Comparison of ENCODE assay signal across 1 cellular context in the genomic region with DNA sequence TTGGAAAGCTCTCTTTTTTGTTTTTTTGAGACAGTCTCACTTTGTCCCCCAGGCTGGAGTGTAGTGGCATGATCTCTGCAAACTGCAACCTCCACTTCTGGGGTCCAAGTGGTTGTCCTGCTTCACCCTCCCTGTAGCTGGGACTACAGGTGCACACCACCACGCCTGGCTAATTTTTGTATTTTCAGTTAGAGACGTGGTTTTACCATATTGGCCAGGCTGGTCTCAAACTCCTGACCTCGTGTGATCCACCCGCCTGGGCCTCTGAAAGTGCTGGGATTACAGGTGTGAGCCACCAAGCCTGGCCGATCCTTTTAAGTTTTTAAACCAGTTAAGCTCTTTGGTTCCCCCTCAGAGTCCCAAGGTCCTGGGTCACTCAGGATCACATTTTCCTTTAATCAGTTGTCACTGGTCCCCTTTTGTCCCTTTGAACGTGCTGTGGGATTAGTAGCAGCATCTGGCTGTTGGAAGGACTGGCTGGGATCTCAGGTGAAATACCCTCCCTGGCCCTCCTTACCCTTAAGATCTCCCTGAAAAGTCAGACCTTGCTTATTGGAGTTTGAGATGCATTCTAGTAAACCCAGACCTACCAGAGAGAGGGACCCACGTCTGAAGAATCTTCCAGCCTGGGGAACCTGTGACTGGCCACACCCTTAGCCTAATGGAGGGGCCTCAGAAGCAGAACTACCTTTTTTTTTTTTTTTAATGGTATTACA.
TF ChIP-seq lines count a peak whose summit lies in the region.

No MANE protein-coding gene starts in this region.

TF ChIP-seq in HepG2, 621 proteins besides CTCF, POLR2A, EP300 and RAD21 (continued from another document and continues in another):
- TF ChIP-seq, protein P1, sequence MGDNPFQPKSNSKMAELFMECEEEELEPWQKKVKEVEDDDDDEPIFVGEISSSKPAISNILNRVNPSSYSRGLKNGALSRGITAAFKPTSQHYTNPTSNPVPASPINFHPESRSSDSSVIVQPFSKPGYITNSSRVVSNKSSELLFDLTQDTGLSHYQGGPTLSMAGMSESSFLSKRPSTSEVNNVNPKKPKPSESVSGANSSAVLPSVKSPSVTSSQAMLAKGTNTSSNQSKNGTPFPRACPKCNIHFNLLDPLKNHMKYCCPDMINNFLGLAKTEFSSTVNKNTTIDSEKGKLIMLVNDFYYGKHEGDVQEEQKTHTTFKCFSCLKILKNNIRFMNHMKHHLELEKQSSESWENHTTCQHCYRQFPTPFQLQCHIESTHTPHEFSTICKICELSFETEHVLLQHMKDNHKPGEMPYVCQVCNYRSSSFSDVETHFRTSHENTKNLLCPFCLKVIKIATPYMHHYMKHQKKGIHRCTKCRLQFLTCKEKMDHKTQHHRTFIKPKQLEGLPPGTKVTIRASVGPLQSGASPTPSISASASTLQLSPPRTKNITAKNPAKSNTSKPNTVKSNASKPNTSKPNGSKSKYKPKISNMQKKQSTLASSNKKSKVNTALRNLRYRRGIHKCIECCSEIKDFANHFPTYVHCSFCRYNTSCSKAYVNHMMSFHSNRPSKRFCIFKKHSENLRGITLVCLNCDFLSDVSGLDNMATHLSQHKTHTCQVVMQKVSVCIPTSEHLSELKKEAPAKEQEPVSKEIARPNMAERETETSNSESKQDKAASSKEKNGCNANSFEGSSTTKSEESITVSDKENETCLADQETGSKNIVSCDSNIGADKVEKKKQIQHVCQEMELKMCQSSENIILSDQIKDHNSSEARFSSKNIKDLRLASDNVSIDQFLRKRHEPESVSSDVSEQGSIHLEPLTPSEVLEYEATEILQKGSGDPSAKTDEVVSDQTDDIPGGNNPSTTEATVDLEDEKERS (CRISPR knock-in tag; IDR thresholded peaks at IDR 0.05): 0 out of 2 replicates have a peak, but pooled peaks have one; percentile 38
- TF ChIP-seq REPIN1 (CRISPR knock-in tag; IDR thresholded peaks at IDR 0.05; ENCODE audit: borderline replicate concordance, low read depth) (no peak), POLR2AphosphoS5 (IDR thresholded peaks at IDR 0.05; ENCODE audit: low read depth, low read length) (peak; percentile 57), ZNF773 (CRISPR knock-in tag; IDR thresholded peaks at IDR 0.05; ENCODE audit: borderline replicate concordance) (no peak), RXRB (CRISPR knock-in tag; IDR thresholded peaks at IDR 0.05; ENCODE audit: borderline replicate concordance) (no peak), PHF5A (CRISPR knock-in tag; IDR thresholded peaks at IDR 0.05; ENCODE audit: low read depth, unreplicated experiment) (no peak), ZNF292 (CRISPR knock-in tag; IDR thresholded peaks at IDR 0.05; ENCODE audit: borderline replicate concordance, low read depth) (no peak), MAFF (IDR thresholded peaks at IDR 0.05; ENCODE audit: low read depth, low read length) (no peak), RXRA (CRISPR knock-in tag; IDR thresholded peaks at IDR 0.05) (0 out of 2 replicates have a peak, but pooled peaks have one; percentile 25), ZNF354B (CRISPR knock-in tag; IDR thresholded peaks at IDR 0.05) (no peak), MTA3 (CRISPR knock-in tag; IDR thresholded peaks at IDR 0.05) (no peak), PITX1 (CRISPR knock-in tag; IDR thresholded peaks at IDR 0.05) (peak; percentile 90), MAZ (IDR thresholded peaks at IDR 0.05; ENCODE audit: borderline replicate concordance, low read depth, low read length) (no peak), MAZ (CRISPR knock-in tag; IDR thresholded peaks at IDR 0.05; ENCODE audit: low read depth) (no peak), ZNF724P (CRISPR knock-in tag; IDR thresholded peaks at IDR 0.05; ENCODE audit: borderline replicate concordance) (0 out of 2 replicates have a peak, but pooled peaks have one; percentile 70), RARA (CRISPR knock-in tag; IDR thresholded peaks at IDR 0.05) (peak; percentile 47; the same call in 1 of the 2 replicates), ARHGAP35 (CRISPR knock-in tag; IDR thresholded peaks at IDR 0.05; ENCODE audit: borderline replicate concordance) (no peak), XRCC5 (optimal IDR thresholded peaks at IDR 0.05; ENCODE audit: low read length) (no peak), RBFOX2 (IDR thresholded peaks at IDR 0.05; ENCODE audit: low read depth, low read length) (peak; percentile 82), STAT5B (CRISPR knock-in tag; IDR thresholded peaks at IDR 0.05) (0 out of 2 replicates have a peak, but pooled peaks have one; percentile 35), POLR2AphosphoS2 (IDR thresholded peaks at IDR 0.05; ENCODE audit: low read depth, low read length) (peak; percentile 99), SMAD1 (CRISPR knock-in tag; IDR thresholded peaks at IDR 0.05; ENCODE audit: borderline replicate concordance, low read depth) (no peak), ZNF7 (CRISPR knock-in tag; IDR thresholded peaks at IDR 0.05) (no peak), ZNF850 (CRISPR knock-in tag; conservative IDR thresholded peaks at IDR 0.05) (no peak), JUND (CRISPR knock-in tag; IDR thresholded peaks at IDR 0.05) (no peak), CC2D1A (CRISPR knock-in tag; IDR thresholded peaks at IDR 0.05) (no peak), ZNF350 (CRISPR knock-in tag; IDR thresholded peaks at IDR 0.05; ENCODE audit: borderline replicate concordance, low read depth) (no peak), SMARCC2 (IDR thresholded peaks at IDR 0.05) (no peak), ZNF816 (CRISPR knock-in tag; IDR thresholded peaks at IDR 0.05; ENCODE audit: borderline replicate concordance) (no peak), ZFP90 (CRISPR knock-in tag; IDR thresholded peaks at IDR 0.05; ENCODE audit: borderline replicate concordance) (no peak; the same call in 1 of the 2 replicates), ZEB1 (IDR thresholded peaks at IDR 0.05; ENCODE audit: insufficient replicate concordance, low read depth) (no peak), CCAR2 (optimal IDR thresholded peaks at IDR 0.05; ENCODE audit: low read depth, low read length) (no peak), RBM22 (optimal IDR thresholded peaks at IDR 0.05; ENCODE audit: low read length) (peak; percentile 52), NBN (conservative IDR thresholded peaks at IDR 0.05) (no peak), ZSCAN25 (CRISPR knock-in tag; IDR thresholded peaks at IDR 0.05) (no peak), TSC22D2 (CRISPR knock-in tag; IDR thresholded peaks at IDR 0.05; ENCODE audit: borderline replicate concordance) (no peak), FOXK1 (CRISPR knock-in tag; IDR thresholded peaks at IDR 0.05; ENCODE audit: borderline replicate concordance, low read depth) (no peak), TAF15 (IDR thresholded peaks at IDR 0.05; ENCODE audit: low read depth, low read length, poor library complexity, severe bottlenecking) (no peak), GZF1 (CRISPR knock-in tag; IDR thresholded peaks at IDR 0.05) (no peak), IRX3 (CRISPR knock-in tag; IDR thresholded peaks at IDR 0.05; ENCODE audit: borderline replicate concordance, low read depth) (peak; percentile 61; the same call in 1 of the 2 replicates), CREB1 (IDR thresholded peaks at IDR 0.05) (no peak), CREB1 (CRISPR knock-in tag; IDR thresholded peaks at IDR 0.05) (no peak), SNAI1 (CRISPR knock-in tag; IDR thresholded peaks at IDR 0.05; ENCODE audit: borderline replicate concordance) (no peak), RCOR2 (CRISPR knock-in tag; IDR thresholded peaks at IDR 0.05) (no peak), ZNF263 (CRISPR knock-in tag; IDR thresholded peaks at IDR 0.05) (no peak), ZNF441 (CRISPR knock-in tag; IDR thresholded peaks at IDR 0.05; ENCODE audit: borderline replicate concordance) (no peak)
- TF ChIP-seq, protein P2, sequence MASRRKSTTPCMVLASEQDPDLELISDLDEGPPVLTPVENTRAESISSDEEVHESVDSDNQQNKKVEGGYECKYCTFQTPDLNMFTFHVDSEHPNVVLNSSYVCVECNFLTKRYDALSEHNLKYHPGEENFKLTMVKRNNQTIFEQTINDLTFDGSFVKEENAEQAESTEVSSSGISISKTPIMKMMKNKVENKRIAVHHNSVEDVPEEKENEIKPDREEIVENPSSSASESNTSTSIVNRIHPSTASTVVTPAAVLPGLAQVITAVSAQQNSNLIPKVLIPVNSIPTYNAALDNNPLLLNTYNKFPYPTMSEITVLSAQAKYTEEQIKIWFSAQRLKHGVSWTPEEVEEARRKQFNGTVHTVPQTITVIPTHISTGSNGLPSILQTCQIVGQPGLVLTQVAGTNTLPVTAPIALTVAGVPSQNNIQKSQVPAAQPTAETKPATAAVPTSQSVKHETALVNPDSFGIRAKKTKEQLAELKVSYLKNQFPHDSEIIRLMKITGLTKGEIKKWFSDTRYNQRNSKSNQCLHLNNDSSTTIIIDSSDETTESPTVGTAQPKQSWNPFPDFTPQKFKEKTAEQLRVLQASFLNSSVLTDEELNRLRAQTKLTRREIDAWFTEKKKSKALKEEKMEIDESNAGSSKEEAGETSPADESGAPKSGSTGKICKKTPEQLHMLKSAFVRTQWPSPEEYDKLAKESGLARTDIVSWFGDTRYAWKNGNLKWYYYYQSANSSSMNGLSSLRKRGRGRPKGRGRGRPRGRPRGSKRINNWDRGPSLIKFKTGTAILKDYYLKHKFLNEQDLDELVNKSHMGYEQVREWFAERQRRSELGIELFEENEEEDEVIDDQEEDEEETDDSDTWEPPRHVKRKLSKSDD (CRISPR knock-in tag; IDR thresholded peaks at IDR 0.05; ENCODE audit: low read depth): no peak
- TF ChIP-seq, protein P3, sequence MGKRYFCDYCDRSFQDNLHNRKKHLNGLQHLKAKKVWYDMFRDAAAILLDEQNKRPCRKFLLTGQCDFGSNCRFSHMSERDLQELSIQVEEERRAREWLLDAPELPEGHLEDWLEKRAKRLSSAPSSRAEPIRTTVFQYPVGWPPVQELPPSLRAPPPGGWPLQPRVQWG (CRISPR knock-in tag; IDR thresholded peaks at IDR 0.05; ENCODE audit: borderline replicate concordance, low read depth): no peak
- TF ChIP-seq, protein P4, sequence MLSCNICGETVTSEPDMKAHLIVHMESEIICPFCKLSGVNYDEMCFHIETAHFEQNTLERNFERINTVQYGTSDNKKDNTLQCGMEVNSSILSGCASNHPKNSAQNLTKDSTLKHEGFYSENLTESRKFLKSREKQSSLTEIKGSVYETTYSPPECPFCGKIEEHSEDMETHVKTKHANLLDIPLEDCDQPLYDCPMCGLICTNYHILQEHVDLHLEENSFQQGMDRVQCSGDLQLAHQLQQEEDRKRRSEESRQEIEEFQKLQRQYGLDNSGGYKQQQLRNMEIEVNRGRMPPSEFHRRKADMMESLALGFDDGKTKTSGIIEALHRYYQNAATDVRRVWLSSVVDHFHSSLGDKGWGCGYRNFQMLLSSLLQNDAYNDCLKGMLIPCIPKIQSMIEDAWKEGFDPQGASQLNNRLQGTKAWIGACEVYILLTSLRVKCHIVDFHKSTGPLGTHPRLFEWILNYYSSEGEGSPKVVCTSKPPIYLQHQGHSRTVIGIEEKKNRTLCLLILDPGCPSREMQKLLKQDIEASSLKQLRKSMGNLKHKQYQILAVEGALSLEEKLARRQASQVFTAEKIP (CRISPR knock-in tag; IDR thresholded peaks at IDR 0.05; ENCODE audit: borderline replicate concordance): no peak
- TF ChIP-seq, protein P5, sequence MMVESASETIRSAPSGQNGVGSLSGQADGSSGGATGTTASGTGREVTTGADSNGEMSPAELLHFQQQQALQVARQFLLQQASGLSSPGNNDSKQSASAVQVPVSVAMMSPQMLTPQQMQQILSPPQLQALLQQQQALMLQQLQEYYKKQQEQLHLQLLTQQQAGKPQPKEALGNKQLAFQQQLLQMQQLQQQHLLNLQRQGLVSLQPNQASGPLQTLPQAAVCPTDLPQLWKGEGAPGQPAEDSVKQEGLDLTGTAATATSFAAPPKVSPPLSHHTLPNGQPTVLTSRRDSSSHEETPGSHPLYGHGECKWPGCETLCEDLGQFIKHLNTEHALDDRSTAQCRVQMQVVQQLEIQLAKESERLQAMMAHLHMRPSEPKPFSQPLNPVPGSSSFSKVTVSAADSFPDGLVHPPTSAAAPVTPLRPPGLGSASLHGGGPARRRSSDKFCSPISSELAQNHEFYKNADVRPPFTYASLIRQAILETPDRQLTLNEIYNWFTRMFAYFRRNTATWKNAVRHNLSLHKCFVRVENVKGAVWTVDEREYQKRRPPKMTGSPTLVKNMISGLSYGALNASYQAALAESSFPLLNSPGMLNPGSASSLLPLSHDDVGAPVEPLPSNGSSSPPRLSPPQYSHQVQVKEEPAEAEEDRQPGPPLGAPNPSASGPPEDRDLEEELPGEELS (CRISPR knock-in tag; IDR thresholded peaks at IDR 0.05): 0 out of 2 replicates have a peak, but pooled peaks have one; percentile 11
- TF ChIP-seq, protein P6, sequence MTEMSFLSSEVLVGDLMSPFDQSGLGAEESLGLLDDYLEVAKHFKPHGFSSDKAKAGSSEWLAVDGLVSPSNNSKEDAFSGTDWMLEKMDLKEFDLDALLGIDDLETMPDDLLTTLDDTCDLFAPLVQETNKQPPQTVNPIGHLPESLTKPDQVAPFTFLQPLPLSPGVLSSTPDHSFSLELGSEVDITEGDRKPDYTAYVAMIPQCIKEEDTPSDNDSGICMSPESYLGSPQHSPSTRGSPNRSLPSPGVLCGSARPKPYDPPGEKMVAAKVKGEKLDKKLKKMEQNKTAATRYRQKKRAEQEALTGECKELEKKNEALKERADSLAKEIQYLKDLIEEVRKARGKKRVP (CRISPR knock-in tag; IDR thresholded peaks at IDR 0.05): no peak; a peak in 1 of 4 replicates
- TF ChIP-seq, protein P7, sequence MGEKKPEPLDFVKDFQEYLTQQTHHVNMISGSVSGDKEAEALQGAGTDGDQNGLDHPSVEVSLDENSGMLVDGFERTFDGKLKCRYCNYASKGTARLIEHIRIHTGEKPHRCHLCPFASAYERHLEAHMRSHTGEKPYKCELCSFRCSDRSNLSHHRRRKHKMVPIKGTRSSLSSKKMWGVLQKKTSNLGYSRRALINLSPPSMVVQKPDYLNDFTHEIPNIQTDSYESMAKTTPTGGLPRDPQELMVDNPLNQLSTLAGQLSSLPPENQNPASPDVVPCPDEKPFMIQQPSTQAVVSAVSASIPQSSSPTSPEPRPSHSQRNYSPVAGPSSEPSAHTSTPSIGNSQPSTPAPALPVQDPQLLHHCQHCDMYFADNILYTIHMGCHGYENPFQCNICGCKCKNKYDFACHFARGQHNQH (CRISPR knock-in tag; IDR thresholded peaks at IDR 0.05): 0 out of 2 replicates have a peak, but pooled peaks have one; percentile 33
- TF ChIP-seq, protein P8, sequence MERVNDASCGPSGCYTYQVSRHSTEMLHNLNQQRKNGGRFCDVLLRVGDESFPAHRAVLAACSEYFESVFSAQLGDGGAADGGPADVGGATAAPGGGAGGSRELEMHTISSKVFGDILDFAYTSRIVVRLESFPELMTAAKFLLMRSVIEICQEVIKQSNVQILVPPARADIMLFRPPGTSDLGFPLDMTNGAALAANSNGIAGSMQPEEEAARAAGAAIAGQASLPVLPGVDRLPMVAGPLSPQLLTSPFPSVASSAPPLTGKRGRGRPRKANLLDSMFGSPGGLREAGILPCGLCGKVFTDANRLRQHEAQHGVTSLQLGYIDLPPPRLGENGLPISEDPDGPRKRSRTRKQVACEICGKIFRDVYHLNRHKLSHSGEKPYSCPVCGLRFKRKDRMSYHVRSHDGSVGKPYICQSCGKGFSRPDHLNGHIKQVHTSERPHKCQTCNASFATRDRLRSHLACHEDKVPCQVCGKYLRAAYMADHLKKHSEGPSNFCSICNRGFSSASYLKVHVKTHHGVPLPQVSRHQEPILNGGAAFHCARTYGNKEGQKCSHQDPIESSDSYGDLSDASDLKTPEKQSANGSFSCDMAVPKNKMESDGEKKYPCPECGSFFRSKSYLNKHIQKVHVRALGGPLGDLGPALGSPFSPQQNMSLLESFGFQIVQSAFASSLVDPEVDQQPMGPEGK (CRISPR knock-in tag; IDR thresholded peaks at IDR 0.05): 0 out of 2 replicates have a peak, but pooled peaks have one; percentile 20
